In genomic region chr1:163202833-163203451, GRCh38 we compare ENCODE assay signal across 1 cellular context.
TF ChIP-seq lines count a peak whose summit lies in the region.

RGS5 (minus strand) TSS chr1:163202916; CDS start chr1:163202835, 81 bp downstream.

TF ChIP-seq in H1, 55 proteins besides CTCF, POLR2A, EP300 and RAD21 (continued from another document):
- TF ChIP-seq EZH2 (IDR thresholded peaks at IDR 0.05; ENCODE audit: low read depth, low read length, severe bottlenecking) (no peak), CHD2 (IDR thresholded peaks at IDR 0.05; ENCODE audit: low read length) (0 out of 2 replicates have a peak, but pooled peaks have one; percentile 11), NANOG (IDR thresholded peaks at IDR 0.05; ENCODE audit: insufficient read depth, low read depth, low read length, poor library complexity, severe bottlenecking) (peak; percentile 73), POLR2AphosphoS5 (IDR thresholded peaks at IDR 0.05; ENCODE audit: low read depth, low read length) (peak; percentile 46; the same call in 1 of the 2 replicates), CTBP2 (IDR thresholded peaks at IDR 0.05; ENCODE audit: borderline replicate concordance, insufficient read depth, insufficient read length, low read length) (peak; percentile 43), BCL11A (IDR thresholded peaks at IDR 0.05; ENCODE audit: low read depth in 2 of 2, low read length in 2 of 2) (peak; percentile 33 to 49), JUND (IDR thresholded peaks at IDR 0.05; ENCODE audit: low read length) (peak; percentile 71), TEAD4 (IDR thresholded peaks at IDR 0.05; ENCODE audit: low read depth, low read length) (peak; percentile 100), TBP (IDR thresholded peaks at IDR 0.05; ENCODE audit: low read depth, low read length) (peak; percentile 61; the same call in 1 of the 2 replicates), RXRA (IDR thresholded peaks at IDR 0.05; ENCODE audit: insufficient read depth, low read depth, low read length) (no peak), NRF1 (IDR thresholded peaks at IDR 0.05; ENCODE audit: low read depth, low read length) (no peak), POU5F1 (IDR thresholded peaks at IDR 0.05; ENCODE audit: low read depth, low read length) (no peak), SIN3A (conservative IDR thresholded peaks at IDR 0.05 in 1 of 2, IDR thresholded peaks at IDR 0.05 in 1 of 2; ENCODE audit: low read depth in 1 of 2, low read length in 2 of 2) (peak in 1 of 2 experiments; percentile 43; a peak in 1 of 4 replicates), TAF1 (IDR thresholded peaks at IDR 0.05; ENCODE audit: low read depth, low read length) (peak; percentile 35; the same call in 1 of the 2 replicates), CBX5 (IDR thresholded peaks at IDR 0.05; ENCODE audit: low read depth, low read length) (no peak), SIX5 (IDR thresholded peaks at IDR 0.05; ENCODE audit: low read depth, low read length) (no peak), KDM5A (IDR thresholded peaks at IDR 0.05; ENCODE audit: low read length) (no peak), TCF12 (IDR thresholded peaks at IDR 0.05; ENCODE audit: low read depth, low read length) (no peak), KDM4A (IDR thresholded peaks at IDR 0.05; ENCODE audit: low read depth, low read length, severe bottlenecking) (peak; percentile 21), EGR1 (IDR thresholded peaks at IDR 0.05; ENCODE audit: borderline replicate concordance, low read depth, low read length) (no peak), SIRT6 (IDR thresholded peaks at IDR 0.05; ENCODE audit: low read length) (no peak), SP1 (IDR thresholded peaks at IDR 0.05; ENCODE audit: low read depth, low read length) (peak; percentile 91), MAFK (IDR thresholded peaks at IDR 0.05; ENCODE audit: low read depth, low read length) (no peak)
- TF ChIP-seq, protein P1, sequence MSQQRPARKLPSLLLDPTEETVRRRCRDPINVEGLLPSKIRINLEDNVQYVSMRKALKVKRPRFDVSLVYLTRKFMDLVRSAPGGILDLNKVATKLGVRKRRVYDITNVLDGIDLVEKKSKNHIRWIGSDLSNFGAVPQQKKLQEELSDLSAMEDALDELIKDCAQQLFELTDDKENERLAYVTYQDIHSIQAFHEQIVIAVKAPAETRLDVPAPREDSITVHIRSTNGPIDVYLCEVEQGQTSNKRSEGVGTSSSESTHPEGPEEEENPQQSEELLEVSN (IDR thresholded peaks at IDR 0.05): no peak
TF ChIP-seq in H1: peak in this region for 17.
